Comparison of ENCODE assay signal across 22 cellular contexts in genomic region chr11:128592454-128592853, GRCh38. TPM values are rescaled to one million over a fixed set of nuclear protein-coding genes. Genes with fewer than 3 reads are reported as not detected.
DNase-seq lines count a peak whose midpoint lies in the region; ATAC-seq, FAIRE-seq and TF ChIP-seq lines count a peak whose summit lies in the region.
"Had no signal": no experiment of that assay in that cellular context is flagged by ENCODE, and none has a peak within 500 bp of the region (broad histone marks: within the 10 kb centered on the region; RNA-seq: fewer than 3 reads in every experiment).

No MANE protein-coding gene starts in this region.

- TF ChIP-seq CTCF in right atrium auricular region (IDR thresholded peaks at IDR 0.05) (no peak), endothelial cell of umbilical vein (IDR thresholded peaks at IDR 0.05; ENCODE audit: extremely low read depth in 1 of 2, insufficient read depth in 1 of 2, low read depth in 1 of 2, low read length in 2 of 2) (no peak)

- H3K4me1 ChIP-seq in right cardiac atrium (ENCODE audit: control insufficient read depth, insufficient read depth, low read length) (peaks cover 4% of the 10 kb centered on the region), right atrium auricular region (peaks cover 0 to 7% of the 10 kb centered on the region in 2 donors), endothelial cell of umbilical vein (ENCODE audit: control insufficient read depth, extremely low read depth, insufficient read depth, low read length) (peaks cover 10% of the 10 kb centered on the region)
- H3K4me1 ChIP-seq: A549, Peyer's patch had no signal

- WGBS in right cardiac atrium, result 50% methylated on average over 7 of the region's 7 CpGs

- intact Hi-C loops in right cardiac atrium (cut with DNase I) (no loop called here), endothelial cell of umbilical vein (cut with micrococcal nuclease) (no loop called here)

- peak; percentile 38 to 86 for ATAC-seq in right cardiac atrium
- ATAC-seq: A549 had no signal

- H3K9me3 ChIP-seq in right cardiac atrium (ENCODE audit: control insufficient read depth, low read length) (no peaks in the 10 kb centered on the region), right atrium auricular region (no peaks in the 10 kb centered on the region), endothelial cell of umbilical vein (replicated peaks; ENCODE audit: control insufficient read depth, insufficient read depth, low read length) (no peaks in the 10 kb centered on the region)
- H3K9me3 ChIP-seq: A549, Peyer's patch, SJSA1 had no signal

- H3K27me3 Mint-ChIP-seq in T-helper 2 cell treated with Interferon-gamma antibody and Interleukin-4, amounts not matched to agents 5 μg/mL and 100 μg/mL, for 36 hours (ENCODE audit: low read depth), result peaks cover 19% of the 10 kb centered on the region
- H3K27me3 Mint-ChIP-seq: B cell had no signal

- TF ChIP-seq POLR2A in endothelial cell of umbilical vein (IDR thresholded peaks at IDR 0.05; ENCODE audit: low read depth, low read length), result no peak

- no peak for FAIRE-seq in endothelial cell of umbilical vein (lab: Jason Lieb, UNC)
- FAIRE-seq: A549, GM19239 had no signal

- H4K20me1 ChIP-seq in endothelial cell of umbilical vein (replicated peaks; ENCODE audit: control insufficient read depth, extremely low read depth, insufficient read depth, low read length), result no peaks in the 10 kb centered on the region

- H3K4me1 Mint-ChIP-seq in T-helper 2 cell treated with Interferon-gamma antibody and Interleukin-4, amounts not matched to agents 5 μg/mL and 100 μg/mL, for 36 hours (ENCODE audit: low read depth), result peaks cover 3% of the 10 kb centered on the region
- H3K4me1 Mint-ChIP-seq: CD14-positive monocyte had no signal

- DNase-seq in right cardiac atrium, result no peak
- no peak for DNase-seq in right atrium auricular region (ENCODE audit: low spot score)
- DNase-seq in NCI-H82 treated with DMSO at 0.1 percent for 48 hours (lab: John Stamatoyannopoulos, UW; ENCODE audit: unreplicated experiment), result peak; percentile 59
- peak; percentile 14 for DNase-seq in endothelial cell of umbilical vein (ENCODE audit: low read depth, low spot score)
- no peak for DNase-seq in T-helper 2 cell treated with Interferon-gamma antibody and Interleukin-4, amounts not matched to agents 5 μg/mL and 100 μg/mL, for 36 hours (ENCODE audit: low spot score)
- DNase-seq in activated CD4-positive, CD25-positive, alpha-beta regulatory T cell (lab: John Stamatoyannopoulos, UW), result no peak
- DNase-seq in SKM-1 (lab: John Stamatoyannopoulos, UW; ENCODE audit: unreplicated experiment), result no peak
- DNase-seq: EL, GF-D8, KG1, NCI-H1092, NCI-H1436, NCI-H2029, NCI-H2227 treated with DMSO at 0.1 percent for 48 hours, NCI-H510A treated with DMSO at 0.1 percent for 48 hours, NCI-H748 treated with DMSO at 0.1 percent for 48 hours, Peyer's patch had no signal

- H3K79me2 ChIP-seq in endothelial cell of umbilical vein (ENCODE audit: control insufficient read depth, insufficient read depth, low read length), result no peaks in the 10 kb centered on the region

- no peaks in the 10 kb centered on the region for H3K36me3 ChIP-seq in right atrium auricular region
- no peaks in the 10 kb centered on the region for H3K36me3 ChIP-seq in endothelial cell of umbilical vein (ENCODE audit: control insufficient read depth in 2 of 2, extremely low read depth in 1 of 2, insufficient read depth in 2 of 2, low read length in 2 of 2)
- H3K36me3 ChIP-seq: Peyer's patch, SJSA1 had no signal

- H3K9me1 ChIP-seq in endothelial cell of umbilical vein (replicated peaks; ENCODE audit: control insufficient read depth, extremely low read depth, insufficient read depth, low read length), result no peaks in the 10 kb centered on the region

- H3K27ac Mint-ChIP-seq in T-helper 2 cell treated with Interferon-gamma antibody and Interleukin-4, amounts not matched to agents 5 μg/mL and 100 μg/mL, for 36 hours, result no peak overlapping the region
- H3K27ac Mint-ChIP-seq: B cell, CD14-positive monocyte had no signal

- H3K9ac ChIP-seq in endothelial cell of umbilical vein (replicated peaks; ENCODE audit: extremely low read depth, insufficient read depth, low read length), result no peak overlapping the region

- peaks cover 3% of the 10 kb centered on the region for H3K9me3 Mint-ChIP-seq in T-helper 2 cell treated with Interferon-gamma antibody and Interleukin-4, amounts not matched to agents 5 μg/mL and 100 μg/mL, for 36 hours

- H3K4me2 ChIP-seq in endothelial cell of umbilical vein (ENCODE audit: insufficient read depth, low read length), result no peak overlapping the region
- H3K4me2 ChIP-seq: A549 had no signal

- no peaks in the 10 kb centered on the region for H3K27me3 ChIP-seq in right cardiac atrium (ENCODE audit: control insufficient read depth, insufficient read depth)
- no peaks in the 10 kb centered on the region for H3K27me3 ChIP-seq in right atrium auricular region
- peaks cover 20 to 23% of the 10 kb centered on the region in 2 experiments for H3K27me3 ChIP-seq in endothelial cell of umbilical vein (ENCODE audit: control insufficient read depth in 2 of 2, insufficient read depth in 2 of 2, low read length in 2 of 2)
- H3K27me3 ChIP-seq: Peyer's patch, SJSA1 had no signal

- dilution Hi-C loops in endothelial cell of umbilical vein (cut with MboI; ENCODE audit: extremely low pct_ligation_motif_present, low sequenced_read_pairs), result no loop called here

- H3K27ac ChIP-seq in right cardiac atrium (ENCODE audit: low read length), result no peak overlapping the region
- no peak overlapping the region for H3K27ac ChIP-seq in right atrium auricular region
- no peak overlapping the region for H3K27ac ChIP-seq in endothelial cell of umbilical vein (ENCODE audit: insufficient read depth, low read depth, low read length)
- H3K27ac ChIP-seq: A549, Peyer's patch, SJSA1 had no signal

- no peak overlapping the region for H3K4me3 Mint-ChIP-seq in T-helper 2 cell treated with Interferon-gamma antibody and Interleukin-4, amounts not matched to agents 5 μg/mL and 100 μg/mL, for 36 hours
- H3K4me3 Mint-ChIP-seq: B cell, CD14-positive monocyte had no signal

- POLR2A ChIA-PET in endothelial cell of umbilical vein (lab: Charles Lee), result no interaction called here

- H2AFZ ChIP-seq in endothelial cell of umbilical vein (ENCODE audit: low read depth, low read length), result no peak overlapping the region

- CTCF ChIA-PET in endothelial cell of umbilical vein (lab: Charles Lee), result interaction anchor here (0.7 to 2.4 kb wide), 2 partner anchors 16 to 420 kb away, joined by 3 to 7 read pairs; no protein-coding TSS in a partner anchor

- no TSS peak for BruUV-seq in endothelial cell of umbilical vein (replicated peaks; lab: Mats Ljungman, UMichigan)

- H3K36me3 Mint-ChIP-seq in T-helper 2 cell treated with Interferon-gamma antibody and Interleukin-4, amounts not matched to agents 5 μg/mL and 100 μg/mL, for 36 hours (ENCODE audit: low read depth), result no peaks in the 10 kb centered on the region
- H3K36me3 Mint-ChIP-seq: CD14-positive monocyte had no signal

- H3K4me3 ChIP-seq in right cardiac atrium (ENCODE audit: low read length), result no peak overlapping the region
- H3K4me3 ChIP-seq in right atrium auricular region, result no peak overlapping the region
- H3K4me3 ChIP-seq in endothelial cell of umbilical vein (replicated peaks in 1 of 3; ENCODE audit: insufficient read depth in 1 of 3, low read depth in 1 of 3, low read length in 3 of 3), result no peak overlapping the region
- H3K4me3 ChIP-seq: A549, Peyer's patch, SJSA1 had no signal

TF ChIP-seq in endothelial cell of umbilical vein, 7 proteins besides CTCF, POLR2A, EP300 and RAD21:
- TF ChIP-seq FOS (IDR thresholded peaks at IDR 0.05; ENCODE audit: borderline replicate concordance, insufficient read depth, low read length) (no peak), MYC (IDR thresholded peaks at IDR 0.05; ENCODE audit: low read depth, low read length) (no peak), JUN (IDR thresholded peaks at IDR 0.05; ENCODE audit: borderline replicate concordance, insufficient read depth, insufficient read length, low read depth) (no peak), MAX (IDR thresholded peaks at IDR 0.05; ENCODE audit: insufficient read depth, insufficient read length) (no peak), EZH2 (IDR thresholded peaks at IDR 0.05; ENCODE audit: borderline replicate concordance, low read depth, low read length, severe bottlenecking) (no peak), POLR2AphosphoS5 (IDR thresholded peaks at IDR 0.05; ENCODE audit: insufficient read depth, low read depth, low read length) (no peak), GATA2 (IDR thresholded peaks at IDR 0.05; ENCODE audit: insufficient read depth, insufficient read length, low read depth, low read length) (no peak)

RNA-seq across cellular contexts. Expression of gene ETS1, which starts 5.1 kb away (rescaled TPM):
- total RNA-seq in right cardiac atrium (10 to 100 TPM; 38.3 to 60.6 (median 55.3) TPM), right atrium auricular region (10 to 100 TPM; 37.9 to 46.6 TPM), endothelial cell of umbilical vein (108 and 115 TPM in 2 replicates)
- polyA plus RNA-seq in right cardiac atrium (24.5 TPM), endothelial cell of umbilical vein (26.7 and 34.2 TPM in 2 replicates)
- 33.3 and 34.2 TPM in 2 replicates for polyA plus RNA-seq in endothelial cell of umbilical vein (2011; cell fraction: cytosol; rRNA removed)
- polyA plus RNA-seq in endothelial cell of umbilical vein (2011; cell fraction: nucleus; rRNA removed), result 31.6 and 32.1 TPM in 2 replicates
- polyA plus RNA-seq in endothelial cell of umbilical vein (2012), result 57.6 and 58.6 TPM in 2 replicates
- 66.7 and 75.6 TPM in 2 replicates for polyA minus RNA-seq in endothelial cell of umbilical vein
- polyA minus RNA-seq in endothelial cell of umbilical vein (2011; cell fraction: cytosol; rRNA and poly(A)+ RNA removed), result 3.8 TPM
- 73.3 and 89.4 TPM in 2 replicates for polyA minus RNA-seq in endothelial cell of umbilical vein (2011; cell fraction: nucleus; rRNA and poly(A)+ RNA removed)

Comparison
In these comparisons a context has a peak if more than half of its experiments do, and no peak if none do; other contexts are left out.
1. DNase-seq: peak in NCI-H82 treated with DMSO at 0.1 percent for 48 hours (single experiment) and endothelial cell of umbilical vein (single experiment); none in right cardiac atrium (0 of 3), right atrium auricular region (single experiment), T-helper 2 cell treated with Interferon-gamma antibody and Interleukin-4, amounts not matched to agents 5 μg/mL and 100 μg/mL, for 36 hours (single experiment), activated CD4-positive, CD25-positive, alpha-beta regulatory T cell (0 of 4) and SKM-1 (single experiment).